29 cellular contexts compared by ENCODE assay signal in genomic region chr2:142675398-142675797, GRCh38.
"Had no signal": no experiment of that assay in that cellular context is flagged by ENCODE, and none has a peak within 500 bp of the region (broad histone marks: within the 10 kb centered on the region; RNA-seq: fewer than 3 reads in every experiment).

No MANE protein-coding gene starts in this region.

- H3K9me3 ChIP-seq: SK-N-SH had no signal

- DNase-seq: activated CD4-positive, alpha-beta T cell treated with anti-CD3 and anti-CD28 coated beads for 1 hour; activated CD4-positive, alpha-beta T cell treated with anti-CD3 and anti-CD28 coated beads, Interleukin-2, amount 10 ng/mL, durations not matched to agents 24 days and 14 days; activated CD4-positive, alpha-beta T cell treated with anti-CD3 and anti-CD28 coated beads, Interleukin-2, amount 50 U/mL, for 48 hours; activated CD8-positive, alpha-beta memory T cell treated with anti-CD3 and anti-CD28 coated beads, Interleukin-2, amount 10 ng/mL, durations not matched to agents 7 days and 5 days; activated effector memory CD4-positive, alpha-beta T cell treated with anti-CD3 and anti-CD28 coated beads, Interleukin-2, amount 50 U/mL, for 16 hours; activated naive CD4-positive, alpha-beta T cell treated with Interleukin-2 at 50 U/mL for 16 hours; activated naive CD8-positive, alpha-beta T cell treated with anti-CD3 and anti-CD28 coated beads, Interleukin-2, amount 50 U/mL, for 24 hours; activated T-cell treated with anti-CD3 and anti-CD28 coated beads, Interleukin-2, amount 50 U/mL, for 4 hours; amniotic stem cell; central memory CD4-positive, alpha-beta T cell; KG1; MV-4-11; NCI-H1092 treated with DMSO at 0.1 percent for 48 hours; NCI-H1417 treated with DMSO at 0.1 percent for 48 hours; NCI-H1694 treated with DMSO at 0.1 percent for 48 hours; NCI-H2029 treated with DMSO at 0.1 percent for 48 hours; NCI-H345; NCI-H510A; NCI-H526 treated with DMSO at 0.1 percent for 48 hours; NCI-H82; RPMI8226; SK-N-SH; SW 1271 had no signal

- H3K9ac ChIP-seq: SK-N-SH had no signal

- ATAC-seq: activated CD8-positive, alpha-beta memory T cell treated with anti-CD3 and anti-CD28 coated beads, Interleukin-2, amount 10 ng/mL, durations not matched to agents 7 days and 5 days; activated naive CD4-positive, alpha-beta T cell treated with anti-CD3 and anti-CD28 coated beads, Interleukin-2, amount 50 U/mL, for 72 hours; activated naive CD8-positive, alpha-beta T cell treated with anti-CD3 and anti-CD28 coated beads, Interleukin-2, amount 50 U/mL, for 24 hours; activated T-cell treated with anti-CD3 and anti-CD28 coated beads, Interleukin-2, amount 50 U/mL, for 4 hours; Panc1; Right ventricle myocardium inferior; WTC11 had no signal

- H3K9me3 Mint-ChIP-seq: activated CD4-positive, alpha-beta T cell treated with anti-CD3 and anti-CD28 coated beads, Interleukin-2, amount 10 ng/mL, durations not matched to agents 24 days and 14 days; activated naive CD8-positive, alpha-beta T cell treated with anti-CD3 and anti-CD28 coated beads, Interleukin-2, amount 50 U/mL, for 24 hours; activated T-cell treated with anti-CD3 and anti-CD28 coated beads, Interleukin-2, amount 50 U/mL, for 4 hours; T-helper 1 cell treated with Interleukin-12 subunit alpha and Interleukin-12 subunit beta and Interleukin-4 antibody, amounts not matched to agents 30 μg/mL and 1 μg/mL, for 36 hours; WTC11 had no signal

- H3K4me2 ChIP-seq: SK-N-SH had no signal

- H3K36me3 Mint-ChIP-seq: activated CD8-positive, alpha-beta memory T cell treated with anti-CD3 and anti-CD28 coated beads, Interleukin-2, amount 10 ng/mL, durations not matched to agents 7 days and 5 days; activated naive CD4-positive, alpha-beta T cell treated with anti-CD3 and anti-CD28 coated beads, Interleukin-2, amount 50 U/mL, for 72 hours; WTC11 had no signal

- H3K27me3 Mint-ChIP-seq: activated CD4-positive, alpha-beta T cell treated with anti-CD3 and anti-CD28 coated beads, Interleukin-2, amount 10 ng/mL, durations not matched to agents 24 days and 14 days; activated CD8-positive, alpha-beta memory T cell treated with anti-CD3 and anti-CD28 coated beads, Interleukin-2, amount 10 ng/mL, durations not matched to agents 7 days and 5 days; activated naive CD8-positive, alpha-beta T cell treated with anti-CD3 and anti-CD28 coated beads, Interleukin-2, amount 50 U/mL, for 24 hours had no signal

- H3K4me1 Mint-ChIP-seq: activated CD4-positive, alpha-beta T cell treated with anti-CD3 and anti-CD28 coated beads, Interleukin-2, amount 10 ng/mL, durations not matched to agents 24 days and 14 days; activated CD8-positive, alpha-beta memory T cell treated with anti-CD3 and anti-CD28 coated beads, Interleukin-2, amount 10 ng/mL, durations not matched to agents 7 days and 5 days; activated naive CD8-positive, alpha-beta T cell treated with anti-CD3 and anti-CD28 coated beads, Interleukin-2, amount 50 U/mL, for 24 hours had no signal

- H3K4me3 Mint-ChIP-seq: activated CD4-positive, alpha-beta T cell treated with anti-CD3 and anti-CD28 coated beads, Interleukin-2, amount 10 ng/mL, durations not matched to agents 24 days and 14 days; activated CD8-positive, alpha-beta memory T cell treated with anti-CD3 and anti-CD28 coated beads, Interleukin-2, amount 10 ng/mL, durations not matched to agents 7 days and 5 days; activated naive CD8-positive, alpha-beta T cell treated with anti-CD3 and anti-CD28 coated beads, Interleukin-2, amount 50 U/mL, for 24 hours; activated T-cell treated with anti-CD3 and anti-CD28 coated beads, Interleukin-2, amount 50 U/mL, for 4 hours; T-helper 1 cell treated with Interleukin-12 subunit alpha and Interleukin-12 subunit beta and Interleukin-4 antibody, amounts not matched to agents 30 μg/mL and 1 μg/mL, for 36 hours; WTC11 had no signal

- FAIRE-seq: bronchial epithelial cell had no signal

- H3K27ac Mint-ChIP-seq: activated CD4-positive, alpha-beta T cell treated with anti-CD3 and anti-CD28 coated beads, Interleukin-2, amount 10 ng/mL, durations not matched to agents 24 days and 14 days; activated CD8-positive, alpha-beta memory T cell treated with anti-CD3 and anti-CD28 coated beads, Interleukin-2, amount 10 ng/mL, durations not matched to agents 7 days and 5 days; activated naive CD4-positive, alpha-beta T cell treated with anti-CD3 and anti-CD28 coated beads, Interleukin-2, amount 50 U/mL, for 72 hours; activated naive CD8-positive, alpha-beta T cell treated with anti-CD3 and anti-CD28 coated beads, Interleukin-2, amount 50 U/mL, for 24 hours; T-helper 1 cell treated with Interleukin-12 subunit alpha and Interleukin-12 subunit beta and Interleukin-4 antibody, amounts not matched to agents 30 μg/mL and 1 μg/mL, for 36 hours; WTC11 had no signal
